Comparison of ENCODE assay signal across 16 cellular contexts in the genomic region with DNA sequence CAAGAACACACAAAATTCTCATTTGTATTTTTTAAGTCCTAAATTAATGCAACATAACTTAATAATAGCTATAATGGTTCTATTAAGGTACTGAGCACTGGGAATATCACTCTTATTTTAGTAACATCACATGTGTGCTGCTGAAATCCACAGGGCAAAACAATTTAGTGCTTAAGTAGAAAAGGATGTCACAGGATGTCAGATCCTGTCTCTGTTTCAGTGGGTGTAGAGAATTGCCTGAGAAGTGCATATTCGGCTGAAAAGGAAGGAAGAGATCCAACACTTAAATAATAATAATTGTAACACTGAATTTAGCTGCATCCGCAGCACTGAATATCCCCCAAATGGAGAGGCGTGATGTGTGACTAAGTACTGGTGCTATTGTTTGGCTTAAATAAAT. TPM values are rescaled to one million over a fixed set of nuclear protein-coding genes. Genes with fewer than 3 reads are reported as not detected.
"Had no signal": no experiment of that assay in that cellular context is flagged by ENCODE, and none has a peak within 500 bp of the region (broad histone marks: within the 10 kb centered on the region; RNA-seq: fewer than 3 reads in every experiment).

No MANE protein-coding gene starts in this region.

- H3K27ac Mint-ChIP-seq: dendritic cell treated with granulocyte-macrophage colony-stimulating factor and Interleukin-4, amounts not matched to agents 40 ng/mL and 50 ng/mL, for 4 days; mesothelial cell of epicardium; T-helper 1 cell treated with Interleukin-12 subunit alpha and Interleukin-12 subunit beta and Interleukin-4 antibody, amounts not matched to agents 30 μg/mL and 1 μg/mL, for 36 hours had no signal

- H3K9me3 ChIP-seq: lower lobe of right lung, prostate gland, SK-N-SH, testis, upper lobe of right lung had no signal

- H3K9ac ChIP-seq: SK-N-SH had no signal

- H3K36me3 ChIP-seq: prostate gland had no signal

- DNase-seq: activated CD4-positive, alpha-beta T cell treated with anti-CD3 and anti-CD28 coated beads, Interleukin-2, amount 50 U/mL, for 1 hour; activated naive CD4-positive, alpha-beta T cell treated with Interleukin-2 at 50 U/mL for 16 hours; activated T-cell treated with anti-CD3 and anti-CD28 coated beads, Interleukin-2, amount 50 U/mL, for 48 hours; hypothalamus; kidney glomerular epithelial cell; lower lobe of right lung; SK-N-SH; stimulated activated CD4-positive, alpha-beta T cell treated with anti-CD3 and anti-CD28 coated beads, Interleukin-12 subunit alpha, Interleukin-12 subunit beta, amount 100 ng/mL, for 4 hours; stimulated activated naive CD8-positive, alpha-beta T cell treated with anti-CD3 and anti-CD28 coated beads, Interleukin-15, Interleukin-2, amounts not matched to agents 100 U/mL and 50 U/mL, for 24 hours; testis; upper lobe of right lung had no signal

- H3K4me3 Mint-ChIP-seq: dendritic cell treated with granulocyte-macrophage colony-stimulating factor and Interleukin-4, amounts not matched to agents 40 ng/mL and 50 ng/mL, for 4 days; mesothelial cell of epicardium; T-helper 1 cell treated with Interleukin-12 subunit alpha and Interleukin-12 subunit beta and Interleukin-4 antibody, amounts not matched to agents 30 μg/mL and 1 μg/mL, for 36 hours had no signal

- H3K4me3 ChIP-seq: lower lobe of right lung, prostate gland, testis, upper lobe of right lung had no signal

- H3K4me2 ChIP-seq: SK-N-SH had no signal

- H3K27me3 ChIP-seq: testis, upper lobe of right lung had no signal

- H3K4me1 ChIP-seq: lower lobe of right lung, prostate gland, testis had no signal

- ATAC-seq: lower lobe of right lung; stimulated activated naive CD8-positive, alpha-beta T cell treated with anti-CD3 and anti-CD28 coated beads, Interleukin-15, Interleukin-2, amounts not matched to agents 100 U/mL and 50 U/mL, for 24 hours; upper lobe of right lung had no signal

- H3K9me3 Mint-ChIP-seq: dendritic cell treated with granulocyte-macrophage colony-stimulating factor and Interleukin-4, amounts not matched to agents 40 ng/mL and 50 ng/mL, for 4 days; mesothelial cell of epicardium; T-helper 1 cell treated with Interleukin-12 subunit alpha and Interleukin-12 subunit beta and Interleukin-4 antibody, amounts not matched to agents 30 μg/mL and 1 μg/mL, for 36 hours had no signal

- H3K27ac ChIP-seq: lower lobe of right lung, prostate gland, testis, upper lobe of right lung had no signal

RNA-seq across cellular contexts. Expression of gene GYS2, which starts 44.4 kb away (rescaled TPM):
- total RNA-seq: lower lobe of right lung, mesothelial cell of epicardium, myocyte, prostate gland, testis, upper lobe of right lung had no signal
- polyA plus RNA-seq: SK-N-SH had no signal
